6 cellular contexts compared by ENCODE assay signal in the genomic region with DNA sequence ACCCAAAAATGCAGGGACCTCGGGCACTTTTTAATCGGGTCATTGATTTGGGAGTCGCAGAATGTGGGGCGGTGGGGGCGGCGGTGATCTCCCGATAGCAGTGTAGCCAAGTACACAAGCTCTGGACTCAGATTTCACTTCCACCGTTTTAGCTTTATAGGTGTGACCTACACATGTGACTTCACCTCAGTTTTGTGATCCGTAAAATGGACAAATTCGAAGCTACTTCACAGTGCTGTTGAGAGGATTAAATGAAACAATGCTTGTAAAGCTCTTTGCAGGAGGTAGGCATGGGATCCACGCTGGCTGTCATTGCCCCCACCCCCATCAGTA. TPM values are rescaled to one million over a fixed set of nuclear protein-coding genes. Genes with fewer than 3 reads are reported as not detected.
DNase-seq lines count a peak whose midpoint lies in the region; ATAC-seq and TF ChIP-seq lines count a peak whose summit lies in the region.

No MANE protein-coding gene starts in this region.

- no peaks in the 10 kb centered on the region for H3K27me3 Mint-ChIP-seq in stimulated activated naive B cell treated with anti-CD40 and anti-IgM and Interleukin-4, amounts not matched to agents 10 μg/mL and 1 μg/mL and 100 μg/mL, for 72 hours

- TF ChIP-seq CTCF in AG09309 (IDR thresholded peaks at IDR 0.05; ENCODE audit: control insufficient read depth, insufficient read depth, low read depth, low read length, missing control alignments): no peak

- H3K4me3 ChIP-seq in AG09309 (ENCODE audit: control insufficient read depth, low read depth, low read length): peak overlapping the region; percentile 83

- H3K27ac Mint-ChIP-seq in stimulated activated naive B cell treated with anti-CD40 and anti-IgM and Interleukin-4, amounts not matched to agents 10 μg/mL and 1 μg/mL and 100 μg/mL, for 72 hours: peak overlapping the region; percentile 99

- H3K9me3 Mint-ChIP-seq in stimulated activated naive B cell treated with anti-CD40 and anti-IgM and Interleukin-4, amounts not matched to agents 10 μg/mL and 1 μg/mL and 100 μg/mL, for 72 hours: no peaks in the 10 kb centered on the region

- DNase-seq in AG09309 (ENCODE audit: low read depth) (no peak), M059J (ENCODE audit: low read depth) (peak; percentile 40), epithelial cell of prostate (ENCODE audit: low read depth, low spot score) (no peak), HuH-7 (ENCODE audit: low spot score) (no peak)
- DNase-seq in stimulated activated naive B cell treated with anti-CD40 and anti-IgM and Interleukin-4, amounts not matched to agents 10 μg/mL and 1 μg/mL and 100 μg/mL, for 72 hours: no peak

- no peak for ATAC-seq in stimulated activated naive B cell treated with anti-CD40 and anti-IgM and Interleukin-4, amounts not matched to agents 10 μg/mL and 1 μg/mL and 100 μg/mL, for 72 hours (replicated peaks)
- no peak for ATAC-seq in HG03159 (IDR thresholded peaks at IDR 0.05; ENCODE audit: unreplicated experiment)

- H3K36me3 Mint-ChIP-seq in stimulated activated naive B cell treated with anti-CD40 and anti-IgM and Interleukin-4, amounts not matched to agents 10 μg/mL and 1 μg/mL and 100 μg/mL, for 72 hours: peaks cover 31 to 39% of the 10 kb centered on the region in 2 donors

- H3K4me3 Mint-ChIP-seq in stimulated activated naive B cell treated with anti-CD40 and anti-IgM and Interleukin-4, amounts not matched to agents 10 μg/mL and 1 μg/mL and 100 μg/mL, for 72 hours: peak overlapping the region; percentile 92 to 97

- peaks cover 23 to 30% of the 10 kb centered on the region in 2 donors for H3K4me1 Mint-ChIP-seq in stimulated activated naive B cell treated with anti-CD40 and anti-IgM and Interleukin-4, amounts not matched to agents 10 μg/mL and 1 μg/mL and 100 μg/mL, for 72 hours

- H3K27ac ChIP-seq in epithelial cell of prostate: peak overlapping the region; percentile 90

RNA-seq across cellular contexts. Expression of gene RITA1, which starts 0.5 kb away (rescaled TPM):
- 28.8 and 47.2 TPM in 2 replicates for total RNA-seq in M059J (2014; rRNA removed; shearing (Covaris generic))

RNA-seq across cellular contexts. Expression of gene DDX54, which starts 0.7 kb away (rescaled TPM):
- 21.3 and 43.1 TPM in 2 replicates for total RNA-seq in M059J (2014; rRNA removed; shearing (Covaris generic))

RNA-seq across cellular contexts. Expression of gene TPCN1, which starts 35.3 kb away (rescaled TPM):
- total RNA-seq in M059J (2014; rRNA removed; shearing (Covaris generic)): 7.7 and 13.5 TPM in 2 replicates

RNA-seq across cellular contexts. Expression of gene CFAP73, which starts 36.5 kb away (rescaled TPM):
- not detected in 2 replicates for total RNA-seq in M059J (2014; rRNA removed; shearing (Covaris generic))

RNA-seq across cellular contexts. Expression of gene RASAL1, which starts 50.4 kb away (rescaled TPM):
- not detected in 2 replicates for total RNA-seq in M059J (2014; rRNA removed; shearing (Covaris generic))
